Comparison of ENCODE assay signal across 19 cellular contexts in genomic region chr3:140854961-140855360, GRCh38.
"Had no signal": no experiment of that assay in that cellular context is flagged by ENCODE, and none has a peak within 500 bp of the region (broad histone marks: within the 10 kb centered on the region; RNA-seq: fewer than 3 reads in every experiment).

No MANE protein-coding gene starts in this region.

- H3K4me3 ChIP-seq: hepatocyte, left lung, lower lobe of right lung, skin epidermis, stomach, thoracic aorta, transverse colon had no signal

- FAIRE-seq: colon, urothelium cell line had no signal

- H3K4me2 ChIP-seq: hepatocyte had no signal

- H2AFZ ChIP-seq: hepatocyte had no signal

- ATAC-seq: effector memory CD8-positive, alpha-beta T cell; foreskin keratinocyte; left lung; lower lobe of right lung; sciatic nerve had no signal

- H3K9me3 ChIP-seq: left lung, lower lobe of right lung, thoracic aorta, transverse colon had no signal

- H3K79me2 ChIP-seq: hepatocyte had no signal

- DNase-seq: cerebellar nuclear complex; effector memory CD8-positive, alpha-beta T cell; erythroblast; head of caudate nucleus; left lung; lower lobe of right lung; naive B cell; stimulated activated CD4-positive, alpha-beta T cell treated with anti-CD3 and anti-CD28 coated beads, Interleukin-12 subunit alpha, Interleukin-12 subunit beta, amount 100 ng/mL, for 4 hours; stimulated activated naive CD4-positive, alpha-beta T cell; stomach; substantia nigra; transverse colon had no signal

- H3K4me1 ChIP-seq: left lung, lower lobe of right lung, stomach, transverse colon had no signal

- H3K27me3 ChIP-seq: foreskin keratinocyte, hepatocyte, left lung, stomach, transverse colon had no signal

- H3K27ac ChIP-seq: foreskin keratinocyte, hepatocyte, left lung, lower lobe of right lung, skin epidermis, stomach, thoracic aorta, transverse colon had no signal

- H3K36me3 ChIP-seq: left lung, lower lobe of right lung, stomach, thoracic aorta, transverse colon had no signal
